ENCODE assay signal across 15 cellular contexts in genomic region chr9:76216161-76216649, GRCh38.
DNase-seq lines count a peak whose midpoint lies in the region; ATAC-seq and TF ChIP-seq lines count a peak whose summit lies in the region.
"Had no signal": no experiment of that assay in that cellular context is flagged by ENCODE, and none has a peak within 500 bp of the region (broad histone marks: within the 10 kb centered on the region; RNA-seq: fewer than 3 reads in every experiment).

No MANE protein-coding gene starts in this region.

- H4K12ac ChIP-seq in trophoblast cell (ENCODE audit: low read depth, low read length), result no peak overlapping the region

- H3K4ac ChIP-seq in trophoblast cell (ENCODE audit: low read depth, low read length), result no peak overlapping the region

- H2BK120ac ChIP-seq in trophoblast cell (ENCODE audit: insufficient read depth, low read length, poor library complexity), result no peak overlapping the region

- H3K4me1 ChIP-seq in trophoblast cell (ENCODE audit: control insufficient read depth in 1 of 2, insufficient read depth in 2 of 2, low read length in 2 of 2), result peaks cover 6 to 7% of the 10 kb centered on the region in 2 experiments

- H3K36me3 ChIP-seq in trophoblast cell (ENCODE audit: control insufficient read depth in 1 of 2, insufficient read depth in 2 of 2, low read length in 2 of 2), result no peaks in the 10 kb centered on the region
- H3K36me3 ChIP-seq in H7 (replicated peaks; ENCODE audit: control insufficient read depth, insufficient read depth, low read length), result no peaks in the 10 kb centered on the region

- H2BK5ac ChIP-seq in trophoblast cell (ENCODE audit: low read depth, low read length, poor library complexity), result no peak overlapping the region

- no peak for TF ChIP-seq CTCF in epithelial cell of proximal tubule (conservative IDR thresholded peaks at IDR 0.05; ENCODE audit: low read depth, low read length)

- no peak overlapping the region for H4K8ac ChIP-seq in trophoblast cell (ENCODE audit: low read depth, low read length)

- no peak overlapping the region for H3K14ac ChIP-seq in trophoblast cell (ENCODE audit: low read length)

- H3K9ac ChIP-seq in trophoblast cell (ENCODE audit: low read length), result no peak overlapping the region

- WGBS in trophoblast cell (ENCODE audit: extremely low coverage, insufficient coverage, insufficient read length), result no CpG with 5 or more reads among the region's 2 CpGs

- peak overlapping the region; percentile 77 for H2BK12ac ChIP-seq in trophoblast cell (ENCODE audit: low read length)

- H3K9me3 ChIP-seq in trophoblast cell (ENCODE audit: insufficient read depth, low read depth, low read length), result no peaks in the 10 kb centered on the region

- H3K27me3 ChIP-seq in trophoblast cell (ENCODE audit: insufficient read depth, low read length), result no peaks in the 10 kb centered on the region
- H3K27me3 ChIP-seq in H7 (ENCODE audit: control insufficient read depth, insufficient read depth, low read length), result no peaks in the 10 kb centered on the region

- H2AK5ac ChIP-seq in trophoblast cell (ENCODE audit: low read length), result no peak overlapping the region

- H3K27ac ChIP-seq in trophoblast cell (ENCODE audit: low read depth, low read length), result no peak overlapping the region

- no peak for ATAC-seq in GM21390 (IDR thresholded peaks at IDR 0.05; ENCODE audit: unreplicated experiment)
- no peak for ATAC-seq in HG03045 (IDR thresholded peaks at IDR 0.05; ENCODE audit: unreplicated experiment)
- ATAC-seq in GM18873 (IDR thresholded peaks at IDR 0.05; ENCODE audit: low FRiP score, unreplicated experiment), result no peak

- H2AFZ ChIP-seq in trophoblast cell (ENCODE audit: insufficient read depth, low read length, poor library complexity), result no peak overlapping the region

- no peak overlapping the region for H3K18ac ChIP-seq in trophoblast cell (ENCODE audit: low read length)

- H3K79me2 ChIP-seq in trophoblast cell (ENCODE audit: control insufficient read depth, insufficient read depth, low read length, poor library complexity), result peaks cover 1% of the 10 kb centered on the region

- H3K4me3 ChIP-seq in epithelial cell of proximal tubule (ENCODE audit: low read depth, low read length) (no peak overlapping the region), trophoblast cell (ENCODE audit: low read depth, low read length) (no peak overlapping the region), H7 (ENCODE audit: insufficient read depth, low read depth, low read length) (no peak overlapping the region)

- H4K91ac ChIP-seq in trophoblast cell (ENCODE audit: low read depth, low read length), result no peak overlapping the region

- DNase-seq in EL, result peak; percentile 85
- DNase-seq in NOMO-1 treated with dmso at 0.1 percent for 144 hours (lab: John Stamatoyannopoulos, UW; ENCODE audit: unreplicated experiment), result peak; percentile 19
- peak; percentile 64 for DNase-seq in epithelial cell of proximal tubule (ENCODE audit: low read depth)
- DNase-seq in trophoblast cell, result peak in 1 of 2 donors; percentile 75
- DNase-seq in H7, result no peak
- DNase-seq: activated CD4-positive, alpha-beta memory T cell treated with anti-CD3 and anti-CD28 coated beads for 36 hours; cerebellar nuclear complex; GF-D8; NCI-H1092 treated with DMSO at 0.1 percent for 48 hours; retina; Right ventricle myocardium superior; stimulated activated naive CD4-positive, alpha-beta T cell treated with Interleukin-2 at 50 U/mL for 16 hours had no signal

- no peak overlapping the region for H3K23ac ChIP-seq in trophoblast cell (ENCODE audit: low read length)

- no peak overlapping the region for H3K4me2 ChIP-seq in trophoblast cell (ENCODE audit: low read length)

- peaks cover 3% of the 10 kb centered on the region for H3K79me1 ChIP-seq in trophoblast cell (ENCODE audit: low read length)
